Comparison of ENCODE assay signal across 1 cellular context in the genomic region with DNA sequence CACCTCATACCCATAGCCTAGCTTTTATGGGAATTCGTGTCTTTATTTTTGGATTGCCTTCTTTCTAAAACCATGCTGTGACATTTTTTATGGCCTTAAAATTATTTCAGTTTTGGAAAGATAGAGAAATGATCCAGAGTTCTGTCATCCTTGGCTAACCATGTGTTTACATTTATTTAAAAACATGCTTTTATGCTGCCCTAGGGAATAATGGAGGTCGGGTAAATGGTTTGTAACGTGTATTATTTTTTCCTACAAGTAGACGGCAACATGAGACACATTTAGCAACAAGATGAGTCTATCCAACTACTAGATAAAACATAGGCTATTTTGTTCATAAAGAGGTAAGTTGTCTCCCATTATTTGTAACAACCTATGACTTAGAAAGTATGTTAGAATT.
TF ChIP-seq lines count a peak whose summit lies in the region.

No MANE protein-coding gene starts in this region.

TF ChIP-seq in A549, 52 proteins besides CTCF, POLR2A, EP300 and RAD21 (continued from another document):
- TF ChIP-seq, protein P1, sequence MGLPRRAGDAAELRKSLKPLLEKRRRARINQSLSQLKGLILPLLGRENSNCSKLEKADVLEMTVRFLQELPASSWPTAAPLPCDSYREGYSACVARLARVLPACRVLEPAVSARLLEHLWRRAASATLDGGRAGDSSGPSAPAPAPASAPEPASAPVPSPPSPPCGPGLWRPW (IDR thresholded peaks at IDR 0.05): no peak
- no peak for TF ChIP-seq JUN (IDR thresholded peaks at IDR 0.05)
- no peak for TF ChIP-seq HOXA7 (CRISPR knock-in tag; IDR thresholded peaks at IDR 0.05)
- no peak for TF ChIP-seq EHMT2 (IDR thresholded peaks at IDR 0.05; ENCODE audit: low read depth)
- no peak for TF ChIP-seq JUNB (IDR thresholded peaks at IDR 0.05)
- no peak for TF ChIP-seq HDAC2 (IDR thresholded peaks at IDR 0.05)
- TF ChIP-seq KDM5A (IDR thresholded peaks at IDR 0.05): no peak
- no peak for TF ChIP-seq TP53 (CRISPR knock-in tag; IDR thresholded peaks at IDR 0.05)
- TF ChIP-seq CBX2 (IDR thresholded peaks at IDR 0.05; ENCODE audit: borderline replicate concordance, low read depth): no peak
- TF ChIP-seq MYC (IDR thresholded peaks at IDR 0.05; ENCODE audit: borderline replicate concordance, low read length): no peak
- no peak for TF ChIP-seq MAZ (IDR thresholded peaks at IDR 0.05; ENCODE audit: borderline replicate concordance, low read depth, low read length)
- TF ChIP-seq, protein P2, sequence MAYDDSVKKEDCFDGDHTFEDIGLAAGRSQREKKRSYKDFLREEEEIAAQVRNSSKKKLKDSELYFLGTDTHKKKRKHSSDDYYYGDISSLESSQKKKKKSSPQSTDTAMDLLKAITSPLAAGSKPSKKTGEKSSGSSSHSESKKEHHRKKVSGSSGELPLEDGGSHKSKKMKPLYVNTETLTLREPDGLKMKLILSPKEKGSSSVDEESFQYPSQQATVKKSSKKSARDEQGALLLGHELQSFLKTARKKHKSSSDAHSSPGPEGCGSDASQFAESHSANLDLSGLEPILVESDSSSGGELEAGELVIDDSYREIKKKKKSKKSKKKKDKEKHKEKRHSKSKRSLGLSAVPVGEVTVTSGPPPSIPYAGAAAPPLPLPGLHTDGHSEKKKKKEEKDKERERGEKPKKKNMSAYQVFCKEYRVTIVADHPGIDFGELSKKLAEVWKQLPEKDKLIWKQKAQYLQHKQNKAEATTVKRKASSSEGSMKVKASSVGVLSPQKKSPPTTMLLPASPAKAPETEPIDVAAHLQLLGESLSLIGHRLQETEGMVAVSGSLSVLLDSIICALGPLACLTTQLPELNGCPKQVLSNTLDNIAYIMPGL (CRISPR knock-in tag; IDR thresholded peaks at IDR 0.05; ENCODE audit: borderline replicate concordance): no peak
- no peak for TF ChIP-seq ZSCAN20 (CRISPR knock-in tag; IDR thresholded peaks at IDR 0.05)
